In the genomic region with DNA sequence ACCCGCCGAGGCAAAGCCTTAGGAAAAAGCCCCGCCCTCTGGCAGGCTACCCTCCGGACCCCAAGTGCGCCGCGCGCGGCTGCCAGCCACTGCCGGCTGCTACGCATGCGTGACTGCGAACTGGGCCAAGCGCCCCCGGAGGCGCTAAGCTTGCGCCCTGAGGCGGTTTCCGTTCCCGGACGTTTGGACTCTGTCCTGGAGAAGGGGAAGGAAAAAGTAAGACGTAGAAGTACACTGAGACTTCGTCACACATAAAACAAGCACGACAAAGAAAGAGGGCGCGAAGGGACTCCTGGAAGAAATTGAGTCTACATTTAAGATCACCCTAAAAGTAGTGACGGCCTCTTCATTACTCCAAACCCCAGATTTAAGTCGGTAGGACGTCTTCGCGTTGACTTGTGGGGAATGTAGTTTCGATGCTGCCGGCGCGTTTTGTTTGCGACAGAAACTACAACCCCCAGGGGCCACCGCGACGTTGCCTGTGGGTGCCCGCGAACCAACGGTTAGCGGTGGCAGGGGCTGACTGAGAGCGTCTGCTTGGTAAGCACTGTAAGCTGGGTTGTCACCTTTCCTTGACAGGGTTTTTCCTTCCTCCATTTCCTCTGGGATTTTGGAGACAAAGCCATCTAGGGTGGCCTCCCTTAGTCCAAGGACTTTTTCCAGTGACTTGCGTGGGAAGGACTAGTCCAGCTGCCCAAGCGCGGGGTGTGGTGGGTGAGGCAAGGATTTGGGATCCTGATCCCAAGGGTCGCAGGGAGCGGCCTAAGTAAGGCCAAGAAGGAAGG, we compare ENCODE assay signal across 8 cellular contexts. TPM values are rescaled to one million over a fixed set of nuclear protein-coding genes. Genes with fewer than 3 reads are reported as not detected.
DNase-seq lines count a peak whose midpoint lies in the region; ATAC-seq and TF ChIP-seq lines count a peak whose summit lies in the region.

A gene (plus strand): TSS at position 472 of the 785 bp plus-strand sequence. CDS start 49,715 bp downstream, outside the sequence.

- H3K27ac Mint-ChIP-seq in CD8-positive, alpha-beta memory T cell: peak within 1 kb of the TSS; percentile 98 to 99 (median 99)

- H3K4me3 ChIP-seq in CD8-positive, alpha-beta memory T cell (ENCODE audit: low read length): peak within 1 kb of the TSS; percentile 95
- peak within 1 kb of the TSS; percentile 72 for H3K4me3 ChIP-seq in lower lobe of right lung

- H3K9me3 Mint-ChIP-seq in CD8-positive, alpha-beta memory T cell: no peaks in the 10 kb centered on the region

- H3K36me3 Mint-ChIP-seq in CD8-positive, alpha-beta memory T cell: peaks cover 0 to 14% (median 5%) of the 10 kb centered on the region in 3 donors

- no peaks in the 10 kb centered on the region for H3K9me3 ChIP-seq in CD8-positive, alpha-beta memory T cell (ENCODE audit: low read length)
- H3K9me3 ChIP-seq in lower lobe of right lung: no peaks in the 10 kb centered on the region

- ATAC-seq in GM19463 (IDR thresholded peaks at IDR 0.05; ENCODE audit: unreplicated experiment) (peak; percentile 55), lower lobe of right lung (peak; percentile 88 to 92)

- H3K4me1 Mint-ChIP-seq in CD8-positive, alpha-beta memory T cell: peaks cover 49 to 58% (median 54%) of the 10 kb centered on the region in 3 donors

- no peaks in the 10 kb centered on the region for H3K27me3 Mint-ChIP-seq in CD8-positive, alpha-beta memory T cell

- no peak for TF ChIP-seq CTCF in lower lobe of right lung (IDR thresholded peaks at IDR 0.05)

- H3K4me1 ChIP-seq in CD8-positive, alpha-beta memory T cell (ENCODE audit: insufficient read depth, low read length): peaks cover 33% of the 10 kb centered on the region
- peaks cover 33% of the 10 kb centered on the region for H3K4me1 ChIP-seq in lower lobe of right lung

- peak; percentile 88 to 96 (median 94) for DNase-seq in CD8-positive, alpha-beta memory T cell
- DNase-seq in HPDE6-E6E7 (ENCODE audit: extremely low spot score) (peak; percentile 63), lower lobe of right lung (peak; percentile 98)
- peak; percentile 98 for DNase-seq in NK-92 treated with Interleukin-12 subunit alpha and Interleukin-12 subunit beta, amount 100 ng/mL, for 24 hours (lab: John Stamatoyannopoulos, UW)
- peak; percentile 97 for DNase-seq in activated CD8-positive, alpha-beta memory T cell treated with anti-CD3 and anti-CD28 coated beads for 24 hours
- DNase-seq in effector CD4-positive, alpha-beta T cell: peak; percentile 93
- peak; percentile 88 to 95 (median 91) for DNase-seq in stimulated activated CD4-positive, alpha-beta T cell treated with anti-CD3 and anti-CD28 coated beads, TNF-alpha, amount 100 ng/mL, for 24 hours (ENCODE audit: low read depth in 3 of 3)

- H3K27ac ChIP-seq in CD8-positive, alpha-beta memory T cell (ENCODE audit: low read depth, low read length): peak within 1 kb of the TSS; percentile 98
- peak within 1 kb of the TSS; percentile 99 for H3K27ac ChIP-seq in lower lobe of right lung

- CTCF ChIA-PET in CD8-positive, alpha-beta memory T cell (lab: Charles Lee): interaction anchor here (1.4 to 3.3 kb wide), 7 partner anchors 16 to 944 kb away, joined by 3 to 21 read pairs (median 6); a partner anchor contains a TSS

- H3K36me3 ChIP-seq in CD8-positive, alpha-beta memory T cell (ENCODE audit: insufficient read depth, low read length): no peaks in the 10 kb centered on the region
- H3K36me3 ChIP-seq in lower lobe of right lung: no peaks in the 10 kb centered on the region

- H3K27me3 ChIP-seq in CD8-positive, alpha-beta memory T cell (ENCODE audit: insufficient read depth, low read length, poor library complexity, severe bottlenecking): no peaks in the 10 kb centered on the region
- H3K27me3 ChIP-seq in lower lobe of right lung (ENCODE audit: low read depth): no peaks in the 10 kb centered on the region

- peak within 1 kb of the TSS; percentile 92 to 96 (median 93) for H3K4me3 Mint-ChIP-seq in CD8-positive, alpha-beta memory T cell

- POLR2A ChIA-PET in CD8-positive, alpha-beta memory T cell (lab: Charles Lee): interaction anchor here (0.5 to 3.2 kb wide), 14 partner anchors 24 to 1378 kb away, joined by 3 to 48 read pairs (median 4); a partner anchor contains a TSS

- intact Hi-C loops in lower lobe of right lung (cut with DNase I): no loop called here

RNA-seq across cellular contexts. Expression of the gene that starts here (rescaled TPM):
- total RNA-seq in CD8-positive, alpha-beta memory T cell: 10 to 100 TPM; 18.6 to 19.1 TPM
- 7.8 TPM for polyA plus RNA-seq in CD8-positive, alpha-beta memory T cell
- 8.6 TPM for total RNA-seq in lower lobe of right lung

Comparison
In these comparisons a context has a peak if more than half of its experiments do, and no peak if none do; other contexts are left out.
1. Peak in every context shown above with its lines: DNase-seq, ATAC-seq, H3K4me3 ChIP-seq and H3K27ac ChIP-seq.